ENCODE assay signal across 8 cellular contexts in the genomic region with DNA sequence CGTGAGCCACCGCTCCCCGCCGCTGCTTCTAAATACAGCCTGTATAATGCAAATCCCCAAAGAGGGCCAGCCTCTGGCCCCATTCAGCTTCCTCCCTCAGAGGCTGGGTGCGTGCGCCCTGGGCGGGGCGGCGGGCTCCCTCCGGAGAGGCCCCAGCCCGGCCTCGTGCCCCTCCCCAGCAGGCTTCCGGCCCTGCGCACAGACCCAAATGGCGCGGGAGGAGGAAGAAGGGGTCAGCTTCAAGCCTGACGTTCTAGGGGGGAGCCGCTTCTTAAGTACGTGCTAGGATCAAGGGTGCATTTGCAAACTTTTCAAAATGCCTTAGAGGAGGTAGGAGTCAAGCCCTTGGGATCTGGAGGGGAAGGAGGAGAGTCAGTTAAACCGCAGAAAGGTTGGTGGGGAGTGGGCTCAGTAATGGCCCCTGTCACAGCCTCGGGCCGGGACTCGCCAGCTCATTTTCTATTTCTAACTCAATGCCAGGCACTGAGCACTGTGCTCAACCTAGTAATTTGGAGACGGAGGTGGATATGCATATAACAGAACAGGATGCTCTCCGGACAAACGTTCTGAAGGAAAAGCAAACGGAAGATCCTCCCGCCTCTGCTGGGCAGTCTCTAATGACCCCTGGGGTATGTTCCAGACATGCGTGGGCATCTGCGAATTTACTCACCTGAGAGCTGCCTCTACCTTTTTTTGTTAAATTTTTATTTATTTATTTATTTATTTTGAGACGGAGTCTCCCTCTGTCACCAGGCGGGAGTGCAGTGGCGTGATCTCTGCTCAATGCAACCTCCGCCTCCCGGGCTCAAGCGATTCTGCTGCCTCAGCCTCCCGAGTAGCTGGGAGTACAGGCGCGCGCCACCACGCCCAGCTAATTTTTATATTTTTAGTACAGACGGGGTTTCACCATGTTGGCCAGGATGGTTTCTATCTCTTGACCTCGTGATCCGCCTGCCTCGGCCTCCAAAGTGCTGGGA. TPM values are rescaled to one million over a fixed set of nuclear protein-coding genes. Genes with fewer than 3 reads are reported as not detected.
DNase-seq lines count a peak whose midpoint lies in the region; ATAC-seq and FAIRE-seq lines count a peak whose summit lies in the region.

No MANE protein-coding gene starts in this region.

- CTCF ChIA-PET in CD4-positive, alpha-beta memory T cell (lab: Charles Lee; ENCODE audit: partially characterized antibody) = interaction anchor here (0.9 to 4.5 kb wide), 10 partner anchors 9 to 184 kb away, joined by 3 to 35 read pairs (median 5); a partner anchor contains a TSS

- peak; percentile 93 for ATAC-seq in GM21515 (IDR thresholded peaks at IDR 0.05; ENCODE audit: unreplicated experiment)

- peaks cover 15% of the 10 kb centered on the region for H3K4me1 ChIP-seq in CD4-positive, alpha-beta memory T cell (ENCODE audit: insufficient read depth, low read length)

- no peaks in the 10 kb centered on the region for H3K36me3 ChIP-seq in CD4-positive, alpha-beta memory T cell (ENCODE audit: insufficient read depth, low read length)

- no peaks in the 10 kb centered on the region for H3K27me3 Mint-ChIP-seq in CD4-positive, alpha-beta memory T cell

- H3K36me3 Mint-ChIP-seq in CD4-positive, alpha-beta memory T cell = peaks cover 0 to 3% of the 10 kb centered on the region in 2 donors

- no peaks in the 10 kb centered on the region for H3K9me3 Mint-ChIP-seq in CD4-positive, alpha-beta memory T cell

- peaks cover 4 to 28% (median 18%) of the 10 kb centered on the region in 4 donors for H3K4me1 Mint-ChIP-seq in CD4-positive, alpha-beta memory T cell

- H3K4me3 Mint-ChIP-seq in CD4-positive, alpha-beta memory T cell = peak overlapping the region in 6 of 8 donors; percentile 92 to 98 (median 93)

- intact Hi-C loops in CD4-positive, alpha-beta memory T cell (cut with micrococcal nuclease) = no loop called here

- peak overlapping the region; percentile 76 for H3K27ac ChIP-seq in CD4-positive, alpha-beta memory T cell (ENCODE audit: low read depth, low read length)
- peak overlapping the region; percentile 30 for H3K27ac ChIP-seq in layer of hippocampus (ENCODE audit: low read depth, low read length)

- POLR2A ChIA-PET in CD4-positive, alpha-beta memory T cell (lab: Charles Lee; ENCODE audit: partially characterized antibody) = interaction anchor here (0.8 to 5.6 kb wide), 25 partner anchors 9 to 318 kb away, joined by 3 to 71 read pairs (median 5); a partner anchor contains a TSS

- H3K27ac Mint-ChIP-seq in CD4-positive, alpha-beta memory T cell = peak overlapping the region in 5 of 7 donors; percentile 86 to 99 (median 95)

- no peaks in the 10 kb centered on the region for H3K9me3 ChIP-seq in CD4-positive, alpha-beta memory T cell (ENCODE audit: control insufficient read depth in 1 of 2, low read length in 2 of 2)

- H3K27me3 ChIP-seq in CD4-positive, alpha-beta memory T cell (ENCODE audit: insufficient read depth, low read length) = no peaks in the 10 kb centered on the region
- H3K27me3 ChIP-seq in layer of hippocampus (ENCODE audit: control insufficient read depth, insufficient read depth, low read length) = no peaks in the 10 kb centered on the region

- DNase-seq in CD4-positive, alpha-beta memory T cell = peak in 3 of 5 donors; percentile 66 to 81 (median 68)
- DNase-seq in Kasumi-1 (lab: John Stamatoyannopoulos, UW) = peak; percentile 57 to 61
- peak; percentile 34 for DNase-seq in activated T-cell treated with anti-CD3 and anti-CD28 coated beads for 4 hours
- peak; percentile 30 for DNase-seq in stimulated activated CD8-positive, alpha-beta memory T cell treated with anti-CD3 and anti-CD28 coated beads, Interleukin-15, amount 100 ng/mL, for 1 hour (ENCODE audit: low read depth)
- no peak for DNase-seq in urothelium cell line (ENCODE audit: low spot score)
- no peak for DNase-seq in T1000 (lab: John Stamatoyannopoulos, UW)

- peak overlapping the region in 1 of 2 donors; percentile 68 for H3K4me3 ChIP-seq in CD4-positive, alpha-beta memory T cell (ENCODE audit: low read length in 2 of 2)

- no peak for FAIRE-seq in urothelium cell line (lab: Jason Lieb, UNC)

RNA-seq across cellular contexts. Expression of a gene that starts 32.3 kb away (rescaled TPM):
- total RNA-seq in CD4-positive, alpha-beta memory T cell = 1 to 10 TPM; 3.7 to 4.5 TPM
- polyA plus RNA-seq in CD4-positive, alpha-beta memory T cell = 10 to 100 TPM; 25.5 to 30.3 TPM

Comparison
In these comparisons a context has a peak if more than half of its experiments do, and no peak if none do; other contexts are left out.
1. DNase-seq: peak in CD4-positive, alpha-beta memory T cell (3 of 5), Kasumi-1 (2 of 2), activated T-cell treated with anti-CD3 and anti-CD28 coated beads for 4 hours (single experiment) and stimulated activated CD8-positive, alpha-beta memory T cell treated with anti-CD3 and anti-CD28 coated beads, Interleukin-15, amount 100 ng/mL, for 1 hour (single experiment); none in urothelium cell line (single experiment) and T1000 (single experiment).